18 cellular contexts compared by ENCODE assay signal in genomic region chr6:131828080-131828479, GRCh38. TPM values are rescaled to one million over a fixed set of nuclear protein-coding genes. Genes with fewer than 3 reads are reported as not detected.
DNase-seq lines count a peak whose midpoint lies in the region; ATAC-seq and TF ChIP-seq lines count a peak whose summit lies in the region.
"Had no signal": no experiment of that assay in that cellular context is flagged by ENCODE, and none has a peak within 500 bp of the region (broad histone marks: within the 10 kb centered on the region; RNA-seq: fewer than 3 reads in every experiment).

No MANE protein-coding gene starts in this region.

- peaks cover 24% of the 10 kb centered on the region for H3K79me2 ChIP-seq in parathyroid adenoma

- H3K36me3 Mint-ChIP-seq in activated CD4-positive, alpha-beta memory T cell treated with anti-CD3 and anti-CD28 coated beads for 36 hours: no peaks in the 10 kb centered on the region

- H3K27me3 Mint-ChIP-seq in activated CD4-positive, alpha-beta memory T cell treated with anti-CD3 and anti-CD28 coated beads for 36 hours: peaks cover 6% of the 10 kb centered on the region

- no peak for TF ChIP-seq CTCF in fibroblast of mammary gland (conservative IDR thresholded peaks at IDR 0.05; ENCODE audit: control insufficient read depth, insufficient read depth, low read depth, low read length)
- TF ChIP-seq CTCF in parathyroid adenoma (IDR thresholded peaks at IDR 0.05): no peak

- H3K4me3 Mint-ChIP-seq in activated CD4-positive, alpha-beta memory T cell treated with anti-CD3 and anti-CD28 coated beads for 36 hours: no peak overlapping the region
- H3K4me3 Mint-ChIP-seq: activated CD4-positive, alpha-beta memory T cell treated with anti-CD3 and anti-CD28 coated beads, Interleukin-2, amount 10 ng/mL, durations not matched to agents 7 days and 5 days; B cell had no signal

- H2AFZ ChIP-seq in parathyroid adenoma: no peak overlapping the region

- peak overlapping the region; percentile 43 for H3K4me2 ChIP-seq in parathyroid adenoma (ENCODE audit: low read length)

- no peaks in the 10 kb centered on the region for H3K36me3 ChIP-seq in parathyroid adenoma (ENCODE audit: control insufficient read depth, insufficient read depth, low read length)

- peak overlapping the region; percentile 90 for H3K27ac ChIP-seq in parathyroid adenoma
- H3K27ac ChIP-seq: epithelial cell of prostate had no signal

- H3K27ac Mint-ChIP-seq in activated CD4-positive, alpha-beta memory T cell treated with anti-CD3 and anti-CD28 coated beads for 36 hours: no peak overlapping the region
- H3K27ac Mint-ChIP-seq: activated CD4-positive, alpha-beta memory T cell treated with anti-CD3 and anti-CD28 coated beads, Interleukin-2, amount 10 ng/mL, durations not matched to agents 7 days and 5 days; activated naive CD4-positive, alpha-beta T cell treated with anti-CD3 and anti-CD28 coated beads, Interleukin-2, amount 50 U/mL, for 72 hours; B cell had no signal

- no peak overlapping the region for H3K9ac ChIP-seq in parathyroid adenoma

- ATAC-seq in GM21737 (IDR thresholded peaks at IDR 0.05; ENCODE audit: unreplicated experiment): no peak
- ATAC-seq: activated naive CD4-positive, alpha-beta T cell treated with anti-CD3 and anti-CD28 coated beads, Interleukin-2, amount 50 U/mL, for 72 hours; body of pancreas had no signal

- no peaks in the 10 kb centered on the region for H3K27me3 ChIP-seq in parathyroid adenoma (ENCODE audit: control insufficient read depth, insufficient read depth, low read length)
- H3K27me3 ChIP-seq: body of pancreas had no signal

- DNase-seq in EH (ENCODE audit: low read depth): peak; percentile 87
- peak; percentile 63 for DNase-seq in M059J (ENCODE audit: low read depth)
- peak; percentile 69 for DNase-seq in fibroblast of mammary gland (ENCODE audit: low read depth)
- DNase-seq in NCI-H2227 treated with DMSO at 0.1 percent for 48 hours (lab: John Stamatoyannopoulos, UW): no peak
- no peak for DNase-seq in activated CD4-positive, alpha-beta memory T cell treated with anti-CD3 and anti-CD28 coated beads for 36 hours
- no peak for DNase-seq in activated CD8-positive, alpha-beta memory T cell treated with anti-CD3 and anti-CD28 coated beads for 24 hours
- DNase-seq: activated CD4-positive, alpha-beta memory T cell treated with anti-CD3 and anti-CD28 coated beads, Interleukin-2, amount 10 ng/mL, durations not matched to agents 7 days and 5 days; activated T-cell treated with anti-CD3 and anti-CD28 coated beads, Interleukin-2, amount 50 U/mL, for 48 hours; hippocampal formation; NCI-H1417 treated with DMSO at 0.1 percent for 48 hours; NCI-H2171 treated with DMSO at 0.1 percent for 48 hours; NCI-H82 had no signal

- H3K9me3 Mint-ChIP-seq in activated CD4-positive, alpha-beta memory T cell treated with anti-CD3 and anti-CD28 coated beads for 36 hours: no peaks in the 10 kb centered on the region
- H3K9me3 Mint-ChIP-seq: activated CD4-positive, alpha-beta memory T cell treated with anti-CD3 and anti-CD28 coated beads, Interleukin-2, amount 10 ng/mL, durations not matched to agents 7 days and 5 days; activated naive CD4-positive, alpha-beta T cell treated with anti-CD3 and anti-CD28 coated beads, Interleukin-2, amount 50 U/mL, for 72 hours had no signal

- intact Hi-C loops in activated CD4-positive, alpha-beta memory T cell treated with anti-CD3 and anti-CD28 coated beads for 36 hours (cut with micrococcal nuclease): no loop called here

- peaks cover 62% of the 10 kb centered on the region for H3K4me1 ChIP-seq in parathyroid adenoma

- POLR2A ChIA-PET in activated CD4-positive, alpha-beta memory T cell treated with anti-CD3 and anti-CD28 coated beads for 36 hours (lab: Charles Lee): no interaction called here

- no peaks in the 10 kb centered on the region for H3K9me3 ChIP-seq in parathyroid adenoma (ENCODE audit: control insufficient read depth, low read length)
- H3K9me3 ChIP-seq: body of pancreas had no signal

- CTCF ChIA-PET in activated CD4-positive, alpha-beta memory T cell treated with anti-CD3 and anti-CD28 coated beads for 36 hours (lab: Charles Lee): no interaction called here

- no peak overlapping the region for H3K4me3 ChIP-seq in fibroblast of mammary gland (ENCODE audit: control insufficient read depth, low read depth, low read length)
- H3K4me3 ChIP-seq in parathyroid adenoma (ENCODE audit: low read depth, low read length): peak overlapping the region; percentile 6
- H3K4me3 ChIP-seq: body of pancreas had no signal

- no peaks in the 10 kb centered on the region for H3K4me1 Mint-ChIP-seq in activated CD4-positive, alpha-beta memory T cell treated with anti-CD3 and anti-CD28 coated beads for 36 hours (ENCODE audit: low read depth)
- H3K4me1 Mint-ChIP-seq: activated CD4-positive, alpha-beta memory T cell treated with anti-CD3 and anti-CD28 coated beads, Interleukin-2, amount 10 ng/mL, durations not matched to agents 7 days and 5 days; B cell had no signal

RNA-seq across cellular contexts. Expression of gene ENPP1, which starts 20.3 kb away (rescaled TPM):
- total RNA-seq in M059J (2014; rRNA removed; shearing (Covaris generic)): 31.3 and 40.5 TPM in 2 replicates
- 1 to 10 TPM; 1.1 to 1.4 TPM for total RNA-seq in activated CD4-positive, alpha-beta memory T cell treated with anti-CD3 and anti-CD28 coated beads for 36 hours

Comparison
In these comparisons a context has a peak if more than half of its experiments do, and no peak if none do; other contexts are left out.
1. DNase-seq: peak in EH (single experiment), M059J (single experiment) and fibroblast of mammary gland (single experiment); none in NCI-H2227 treated with DMSO at 0.1 percent for 48 hours (single experiment), activated CD4-positive, alpha-beta memory T cell treated with anti-CD3 and anti-CD28 coated beads for 36 hours (single experiment) and activated CD8-positive, alpha-beta memory T cell treated with anti-CD3 and anti-CD28 coated beads for 24 hours (single experiment).
2. RNA of gene ENPP1, which starts 20.3 kb away (total RNA-seq): 31.3 to 40.5 TPM in M059J; 1.1 to 1.4 TPM in activated CD4-positive, alpha-beta memory T cell treated with anti-CD3 and anti-CD28 coated beads for 36 hours; every median in the first group is over 10 times any median in the second.